11 cellular contexts compared by ENCODE assay signal in genomic region chr1:51875836-51876235, GRCh38. TPM values are rescaled to one million over a fixed set of nuclear protein-coding genes. Genes with fewer than 3 reads are reported as not detected.
A peak's percentile ranks its signal among the peaks of the same experiment; 100 is the strongest.
DNase-seq lines count a peak whose midpoint lies in the region; ATAC-seq, FAIRE-seq and TF ChIP-seq lines count a peak whose summit lies in the region.
"Had no signal": no experiment of that assay in that cellular context is flagged by ENCODE, and none has a peak within 500 bp of the region (broad histone marks: within the 10 kb centered on the region; RNA-seq: fewer than 3 reads in every experiment).

No MANE protein-coding gene starts in this region.

- H3K36me3 ChIP-seq in DND-41 (ENCODE audit: insufficient read depth, low read length) = peaks cover 18% of the 10 kb centered on the region
- H3K36me3 ChIP-seq in keratinocyte (ENCODE audit: control insufficient read depth in 2 of 2, extremely low read depth in 1 of 2, insufficient read depth in 2 of 2, low read length in 2 of 2) = peaks cover 2 to 4% of the 10 kb centered on the region in 2 experiments

- no peaks in the 10 kb centered on the region for H3K9me1 ChIP-seq in keratinocyte (ENCODE audit: control insufficient read depth, extremely low read depth, insufficient read depth, low read length)

- TF ChIP-seq POLR2A in A549 (IDR thresholded peaks at IDR 0.05; ENCODE audit: low read length) = no peak

- H3K4me3 ChIP-seq in A549 (no peak overlapping the region), DND-41 (ENCODE audit: low read depth in 1 of 2, low read length in 2 of 2) (peak overlapping the region; percentile 5 to 37; a peak in 2 of 4 replicates), keratinocyte (ENCODE audit: control insufficient read depth in 2 of 3, extremely low read depth in 1 of 3, insufficient read depth in 2 of 3, low read depth in 1 of 3, low read length in 3 of 3) (peak overlapping the region in 2 of 3 experiments; percentile 7 to 48)

- H3K9me3 ChIP-seq in A549 (no peaks in the 10 kb centered on the region), DND-41 (ENCODE audit: insufficient read depth, low read length, severe bottlenecking) (no peaks in the 10 kb centered on the region), keratinocyte (ENCODE audit: control insufficient read depth, low read depth, low read length) (no peaks in the 10 kb centered on the region)

- dilution Hi-C loops in keratinocyte (cut with MboI; ENCODE audit: extremely low pct_ligation_motif_present, low sequenced_read_pairs) = no loop called here

- H3K27me3 ChIP-seq in DND-41 (ENCODE audit: insufficient read depth, low read length, poor library complexity) (no peaks in the 10 kb centered on the region), keratinocyte (ENCODE audit: control insufficient read depth, extremely low read depth, insufficient read depth, low read length) (no peaks in the 10 kb centered on the region)

- H4K20me1 ChIP-seq in DND-41 (ENCODE audit: insufficient read depth, low read length) = peaks cover 25% of the 10 kb centered on the region; the same call in 1 of the 2 replicates
- H4K20me1 ChIP-seq in keratinocyte (ENCODE audit: control insufficient read depth, extremely low read depth, insufficient read depth, low read length) = no peaks in the 10 kb centered on the region

- TF ChIP-seq CTCF in A549 (IDR thresholded peaks at IDR 0.05) = no peak
- TF ChIP-seq CTCF in DND-41 (IDR thresholded peaks at IDR 0.05; ENCODE audit: borderline replicate concordance, extremely low read depth, low read length, poor library complexity, severe bottlenecking) = no peak
- TF ChIP-seq CTCF in VCaP (conservative IDR thresholded peaks at IDR 0.05) = no peak
- no peak for TF ChIP-seq CTCF in keratinocyte (optimal IDR thresholded peaks at IDR 0.05 in 1 of 3, IDR thresholded peaks at IDR 0.05 in 1 of 3, conservative IDR thresholded peaks at IDR 0.05 in 1 of 3; ENCODE audit: extremely low read depth in 1 of 3, insufficient read depth in 2 of 3, low read length in 3 of 3)

- FAIRE-seq in A549 (lab: Jason Lieb, UNC) = no peak
- no peak for FAIRE-seq in keratinocyte (lab: Jason Lieb, UNC)

- POLR2A ChIA-PET in A549 (lab: Yijun Ruan, JAX) = no interaction called here

- no peak for ATAC-seq in A549
- no peak for ATAC-seq in DND-41 (ENCODE audit: insufficient read depth, low read depth)
- ATAC-seq in GM21526 (IDR thresholded peaks at IDR 0.05; ENCODE audit: low FRiP score, unreplicated experiment) = no peak

- H3K4me2 ChIP-seq in A549 = peak overlapping the region; percentile 86
- peak overlapping the region; percentile 95 for H3K4me2 ChIP-seq in DND-41 (ENCODE audit: insufficient read depth, low read length)
- peak overlapping the region; percentile 88 for H3K4me2 ChIP-seq in keratinocyte (ENCODE audit: control insufficient read depth, extremely low read depth, insufficient read depth, low read depth, low read length)

- TF ChIP-seq EP300 in A549 (IDR thresholded peaks at IDR 0.05) = no peak

- H3K9ac ChIP-seq in DND-41 (ENCODE audit: low read depth, low read length) (peak overlapping the region; percentile 83), keratinocyte (ENCODE audit: control insufficient read depth, extremely low read depth, insufficient read depth, low read length) (no peak overlapping the region)

- no peak for TF ChIP-seq RAD21 in A549 (conservative IDR thresholded peaks at IDR 0.05 in 1 of 2, IDR thresholded peaks at IDR 0.05 in 1 of 2)

- peaks cover 26% of the 10 kb centered on the region for H3K4me1 ChIP-seq in A549
- H3K4me1 ChIP-seq in DND-41 (ENCODE audit: insufficient read depth, low read length) = peaks cover 58% of the 10 kb centered on the region
- peaks cover 29% of the 10 kb centered on the region for H3K4me1 ChIP-seq in keratinocyte (ENCODE audit: control insufficient read depth, extremely low read depth, insufficient read depth, low read length)

- H2AFZ ChIP-seq in DND-41 (ENCODE audit: low read depth, low read length) = no peak overlapping the region
- no peak overlapping the region for H2AFZ ChIP-seq in keratinocyte (ENCODE audit: control insufficient read depth, low read length)

- peak overlapping the region in 1 of 2 experiments; percentile 64; a peak in 4 of 6 replicates for H3K27ac ChIP-seq in A549
- H3K27ac ChIP-seq in DND-41 (ENCODE audit: low read length) = no peak overlapping the region
- peak overlapping the region; percentile 19; the same call in 1 of the 2 replicates for H3K27ac ChIP-seq in VCaP
- no peak overlapping the region for H3K27ac ChIP-seq in keratinocyte (ENCODE audit: control insufficient read depth, insufficient read depth, low read length)
- H3K27ac ChIP-seq: C4-2B, WERI-Rb-1 had no signal

- H3K79me2 ChIP-seq in DND-41 (ENCODE audit: insufficient read depth, low read length) (peaks cover 81% of the 10 kb centered on the region), keratinocyte (ENCODE audit: control insufficient read depth, insufficient read depth, low read length) (peaks cover 76% of the 10 kb centered on the region)

- DNase-seq in A549 (ENCODE audit: low read depth in 1 of 2, low spot score in 1 of 2) (no peak), DND-41 (no peak), keratinocyte (ENCODE audit: low read depth, low spot score) (no peak), NCI-H510A treated with DMSO at 0.1 percent for 48 hours (lab: John Stamatoyannopoulos, UW) (no peak), GDM1 (lab: John Stamatoyannopoulos, UW) (no peak)
- no peak for DNase-seq in stimulated activated CD4-positive, alpha-beta T cell treated with anti-CD3 and anti-CD28 coated beads, Interleukin-4, amount 100 ng/mL, for 24 hours
- DNase-seq: RPMI8226, WERI-Rb-1 had no signal

- CTCF ChIA-PET in A549 (lab: Yijun Ruan, JAX) = interaction anchor here (1.5 kb wide), 1 partner anchor 126 kb away, joined by 4 read pairs; no protein-coding TSS in a partner anchor

TF ChIP-seq in A549, 52 proteins besides CTCF, POLR2A, EP300 and RAD21:
- no peak for TF ChIP-seq ZNF302 (CRISPR knock-in tag; IDR thresholded peaks at IDR 0.05)
- TF ChIP-seq KDM1A (IDR thresholded peaks at IDR 0.05; ENCODE audit: low read depth) = no peak

RNA-seq across cellular contexts. Expression of gene NRDC, which starts 2.7 kb away (rescaled TPM):
- polyA plus RNA-seq in A549 (2011; rRNA removed) = 162 and 208 TPM in 2 replicates
- 48.3 and 59.6 TPM in 2 replicates for polyA plus RNA-seq in A549 (2012; cell fraction: cytosol; rRNA removed)
- polyA plus RNA-seq in A549 (2012; cell fraction: nucleus; rRNA removed) = 62.7 and 71.4 TPM in 2 replicates
- 119 to 129 TPM (median 126 TPM) in 3 replicates for polyA plus RNA-seq in A549 (2017; fragmentation: RNase III; extraction: RNeasy Plus Mini Kit Qiagen cat#74134 plus additional on column Dnase treatment)
- 111 and 148 TPM in 2 replicates for polyA minus RNA-seq in A549 (2011; rRNA and poly(A)+ RNA removed)
- polyA plus RNA-seq in keratinocyte = 100 to 183 TPM (median 149 TPM) in 3 replicates
- 250 TPM for polyA plus RNA-seq in keratinocyte (2011; ENCODE audit: low read depth)
- 84.3 and 145 TPM in 2 replicates for polyA plus RNA-seq in keratinocyte (2011; cell fraction: cytosol; rRNA removed)
- polyA plus RNA-seq in keratinocyte (2011; cell fraction: nucleus; rRNA removed) = 209 and 228 TPM in 2 replicates
- polyA plus RNA-seq in keratinocyte (2012; ENCODE audit: low replicate concordance) = 126 and 163 TPM in 2 replicates
- 92.4 to 180 TPM (median 125 TPM) in 3 replicates for polyA minus RNA-seq in keratinocyte
- 84.0 TPM for polyA minus RNA-seq in keratinocyte (2011; cell fraction: cytosol; rRNA and poly(A)+ RNA removed)
- polyA minus RNA-seq in keratinocyte (2011; cell fraction: nucleus; rRNA and poly(A)+ RNA removed) = 75.2 and 147 TPM in 2 replicates
